ENCODE assay signal across 22 cellular contexts in genomic region chr10:123746927-123747326, GRCh38.
"Had no signal": no experiment of that assay in that cellular context is flagged by ENCODE, and none has a peak within 500 bp of the region (broad histone marks: within the 10 kb centered on the region; RNA-seq: fewer than 3 reads in every experiment).

No MANE protein-coding gene starts in this region.

- FAIRE-seq: small intestine had no signal

- H3K4me1 ChIP-seq: gastrocnemius medialis, right atrium auricular region, suprapubic skin, upper lobe of left lung, uterus had no signal

- H3K27me3 ChIP-seq: esophagus muscularis mucosa, gastrocnemius medialis, ovary, right atrium auricular region, suprapubic skin, thyroid gland, uterus had no signal

- H3K27ac Mint-ChIP-seq: naive thymus-derived CD4-positive, alpha-beta T cell; nephron progenitor cell; stimulated activated effector memory CD8-positive, alpha-beta T cell treated with anti-CD3 and anti-CD28 coated beads, Interleukin-12 subunit alpha, Interleukin-12 subunit beta, amount 100 ng/mL, for 72 hours had no signal

- H3K9me3 ChIP-seq: esophagus muscularis mucosa, gastrocnemius medialis, right atrium auricular region, suprapubic skin, thyroid gland, upper lobe of left lung, uterus had no signal

- H3K27ac ChIP-seq: coronary artery, dorsolateral prefrontal cortex, epithelial cell of prostate, esophagus muscularis mucosa, gastrocnemius medialis, ovary, right atrium auricular region, suprapubic skin, thyroid gland, upper lobe of left lung, uterus had no signal

- DNase-seq: dorsolateral prefrontal cortex; effector memory CD4-positive, alpha-beta T cell; gastrocnemius medialis; left colon; left ventricle myocardium superior; mesenchymal stem cell; naive thymus-derived CD4-positive, alpha-beta T cell; nephron progenitor cell; ovary; small intestine; stimulated activated CD4-positive, alpha-beta T cell treated with anti-CD3 and anti-CD28 coated beads, Interleukin-12 subunit alpha, Interleukin-12 subunit beta, amount 100 ng/mL, for 4 hours; stimulated activated naive CD8-positive, alpha-beta T cell treated with anti-CD3 and anti-CD28 coated beads, Interleukin-15, Interleukin-2, amounts not matched to agents 100 U/mL and 50 U/mL, for 24 hours; thyroid gland; uterus had no signal

- H3K4me3 ChIP-seq: coronary artery, dorsolateral prefrontal cortex, esophagus muscularis mucosa, gastrocnemius medialis, lung, ovary, right atrium auricular region, suprapubic skin, thyroid gland, upper lobe of left lung, uterus had no signal

- H3K4me1 Mint-ChIP-seq: naive thymus-derived CD4-positive, alpha-beta T cell; stimulated activated effector memory CD8-positive, alpha-beta T cell treated with anti-CD3 and anti-CD28 coated beads, Interleukin-12 subunit alpha, Interleukin-12 subunit beta, amount 100 ng/mL, for 72 hours had no signal

- H3K36me3 ChIP-seq: gastrocnemius medialis, ovary, right atrium auricular region, suprapubic skin, thyroid gland, upper lobe of left lung, uterus had no signal

- H3K36me3 Mint-ChIP-seq: stimulated activated effector memory CD8-positive, alpha-beta T cell treated with anti-CD3 and anti-CD28 coated beads, Interleukin-12 subunit alpha, Interleukin-12 subunit beta, amount 100 ng/mL, for 72 hours had no signal

- H3K4me3 Mint-ChIP-seq: naive thymus-derived CD4-positive, alpha-beta T cell; nephron progenitor cell; stimulated activated effector memory CD8-positive, alpha-beta T cell treated with anti-CD3 and anti-CD28 coated beads, Interleukin-12 subunit alpha, Interleukin-12 subunit beta, amount 100 ng/mL, for 72 hours had no signal
